29 cellular contexts compared by ENCODE assay signal in genomic region chr20:37386505-37387201, GRCh38. TPM values are rescaled to one million over a fixed set of nuclear protein-coding genes. Genes with fewer than 3 reads are reported as not detected.
DNase-seq lines count a peak whose midpoint lies in the region; ATAC-seq, FAIRE-seq and TF ChIP-seq lines count a peak whose summit lies in the region.
"Had no signal": no experiment of that assay in that cellular context is flagged by ENCODE, and none has a peak within 500 bp of the region (broad histone marks: within the 10 kb centered on the region; RNA-seq: fewer than 3 reads in every experiment).

No MANE protein-coding gene starts in this region.

- no peaks in the 10 kb centered on the region for H3K9me1 ChIP-seq in K562 (ENCODE audit: control insufficient read depth, insufficient read depth, low read length)

- peaks cover 4% of the 10 kb centered on the region for H3K27me3 Mint-ChIP-seq in activated naive CD8-positive, alpha-beta T cell treated with anti-CD3 and anti-CD28 coated beads, Interleukin-2, amount 50 U/mL, for 24 hours
- peaks cover 6% of the 10 kb centered on the region for H3K27me3 Mint-ChIP-seq in activated naive CD8-positive, alpha-beta T cell treated with anti-CD3 and anti-CD28 coated beads for 36 hours
- H3K27me3 Mint-ChIP-seq in nephron progenitor cell (ENCODE audit: low read depth, poor library complexity): peaks cover 2% of the 10 kb centered on the region
- H3K27me3 Mint-ChIP-seq: dendritic cell treated with granulocyte-macrophage colony-stimulating factor and Interleukin-4, amounts not matched to agents 40 ng/mL and 50 ng/mL, for 4 days; stimulated activated naive CD8-positive, alpha-beta T cell treated with anti-CD3 and anti-CD28 coated beads, Interleukin-15, Interleukin-2, amounts not matched to agents 100 ng/mL and 50 ng/mL, for 24 hours had no signal

- H3K9me3 Mint-ChIP-seq in activated naive CD8-positive, alpha-beta T cell treated with anti-CD3 and anti-CD28 coated beads, Interleukin-2, amount 50 U/mL, for 24 hours: no peaks in the 10 kb centered on the region
- no peaks in the 10 kb centered on the region for H3K9me3 Mint-ChIP-seq in activated naive CD8-positive, alpha-beta T cell treated with anti-CD3 and anti-CD28 coated beads for 36 hours
- no peaks in the 10 kb centered on the region for H3K9me3 Mint-ChIP-seq in nephron progenitor cell
- H3K9me3 Mint-ChIP-seq: CD14-positive monocyte; dendritic cell treated with granulocyte-macrophage colony-stimulating factor and Interleukin-4, amounts not matched to agents 40 ng/mL and 50 ng/mL, for 4 days; stimulated activated naive CD8-positive, alpha-beta T cell treated with anti-CD3 and anti-CD28 coated beads, Interleukin-15, Interleukin-2, amounts not matched to agents 100 ng/mL and 50 ng/mL, for 24 hours had no signal

- H3K79me2 ChIP-seq in K562 (ENCODE audit: control insufficient read depth, insufficient read depth, low read length): peaks cover 3% of the 10 kb centered on the region; the same call in 1 of the 3 replicates

- no peak for TF ChIP-seq EP300 in K562 (IDR thresholded peaks at IDR 0.05; ENCODE audit: low read length)

- BruUV-seq in K562 (replicated peaks; lab: Mats Ljungman, UMichigan): no TSS peak

- peak overlapping the region; percentile 38 for H3K4me3 Mint-ChIP-seq in activated naive CD8-positive, alpha-beta T cell treated with anti-CD3 and anti-CD28 coated beads, Interleukin-2, amount 50 U/mL, for 24 hours
- H3K4me3 Mint-ChIP-seq in activated naive CD8-positive, alpha-beta T cell treated with anti-CD3 and anti-CD28 coated beads for 36 hours: no peak overlapping the region
- H3K4me3 Mint-ChIP-seq in nephron progenitor cell: no peak overlapping the region
- H3K4me3 Mint-ChIP-seq: dendritic cell treated with granulocyte-macrophage colony-stimulating factor and Interleukin-4, amounts not matched to agents 40 ng/mL and 50 ng/mL, for 4 days; stimulated activated naive CD8-positive, alpha-beta T cell treated with anti-CD3 and anti-CD28 coated beads, Interleukin-15, Interleukin-2, amounts not matched to agents 100 ng/mL and 50 ng/mL, for 24 hours had no signal

- WGBS in K562 (ENCODE audit: insufficient coverage, low coverage, missing lambda C conversion rate): 73% methylated on average over 14 of the region's 19 CpGs

- H3K27me3 ChIP-seq in K562 (ENCODE audit: control insufficient read depth in 2 of 2, insufficient read depth in 2 of 2, low read length in 2 of 2) (no peaks in the 10 kb centered on the region), upper lobe of right lung (no peaks in the 10 kb centered on the region)
- H3K27me3 ChIP-seq: breast epithelium, SJSA1, transverse colon had no signal

- H3K36me3 ChIP-seq in K562 (ENCODE audit: control insufficient read depth, insufficient read depth, low read length) (no peaks in the 10 kb centered on the region), upper lobe of right lung (peaks cover 22% of the 10 kb centered on the region)
- H3K36me3 ChIP-seq: breast epithelium, prostate gland had no signal

- peaks cover 18% of the 10 kb centered on the region for H3K4me1 Mint-ChIP-seq in activated naive CD8-positive, alpha-beta T cell treated with anti-CD3 and anti-CD28 coated beads, Interleukin-2, amount 50 U/mL, for 24 hours
- peaks cover 10% of the 10 kb centered on the region for H3K4me1 Mint-ChIP-seq in activated naive CD8-positive, alpha-beta T cell treated with anti-CD3 and anti-CD28 coated beads for 36 hours
- H3K4me1 Mint-ChIP-seq in nephron progenitor cell: peaks cover 16% of the 10 kb centered on the region

- TF ChIP-seq POLR2A in K562 (conservative IDR thresholded peaks at IDR 0.05): no peak
- no peak for TF ChIP-seq POLR2A in GM12891 (IDR thresholded peaks at IDR 0.05; ENCODE audit: low read depth, low read length)

- peaks cover 13 to 65% of the 10 kb centered on the region in 2 experiments; a peak in 4 of 5 replicates for H3K4me1 ChIP-seq in K562 (replicated peaks in 1 of 2; ENCODE audit: control insufficient read depth in 2 of 2, insufficient read depth in 2 of 2, low read length in 2 of 2)
- peaks cover 3% of the 10 kb centered on the region for H3K4me1 ChIP-seq in upper lobe of right lung
- H3K4me1 ChIP-seq: breast epithelium, prostate gland, SJSA1 had no signal

- no peak overlapping the region for H3K27ac ChIP-seq in K562 (ENCODE audit: extremely low read depth, low read depth, low read length)
- H3K27ac ChIP-seq in upper lobe of right lung: no peak overlapping the region
- H3K27ac ChIP-seq: breast epithelium, prostate gland, SJSA1, transverse colon had no signal

- TF ChIP-seq RAD21 in K562 (CRISPR knock-in tag; conservative IDR thresholded peaks at IDR 0.05 in 1 of 2, IDR thresholded peaks at IDR 0.05 in 1 of 2): no peak

- H3K9me3 ChIP-seq in K562 (replicated peaks; ENCODE audit: control insufficient read depth, insufficient read depth, low read depth, low read length) (no peaks in the 10 kb centered on the region), upper lobe of right lung (no peaks in the 10 kb centered on the region)
- H3K9me3 ChIP-seq: breast epithelium, prostate gland, SJSA1, transverse colon had no signal

- CTCF ChIA-PET in K562 (lab: Yijun Ruan, JAX; ENCODE audit: low intra/inter-chr PET ratio): interaction anchor here (3.0 kb wide), 1 partner anchor 104 kb away, joined by 19 read pairs; no protein-coding TSS in a partner anchor

- ATAC-seq in activated naive CD8-positive, alpha-beta T cell treated with anti-CD3 and anti-CD28 coated beads, Interleukin-2, amount 50 U/mL, for 24 hours: no peak
- ATAC-seq in K562 (no peak), upper lobe of right lung (no peak), GM18870 (IDR thresholded peaks at IDR 0.05; ENCODE audit: unreplicated experiment) (no peak)
- ATAC-seq: left cardiac atrium, Panc1 had no signal

- POLR2A ChIA-PET in K562 (lab: Yijun Ruan, JAX): no interaction called here

- TF ChIP-seq CTCF in K562 (IDR thresholded peaks at IDR 0.05 in 2 of 3, conservative IDR thresholded peaks at IDR 0.05 in 1 of 3; ENCODE audit: insufficient read depth in 2 of 3, low read depth in 1 of 3, low read length in 3 of 3) (no peak), nephron progenitor cell (IDR thresholded peaks at IDR 0.05) (no peak), upper lobe of right lung (IDR thresholded peaks at IDR 0.05) (no peak)

- H3K27ac Mint-ChIP-seq in activated naive CD8-positive, alpha-beta T cell treated with anti-CD3 and anti-CD28 coated beads, Interleukin-2, amount 50 U/mL, for 24 hours: no peak overlapping the region
- no peak overlapping the region for H3K27ac Mint-ChIP-seq in activated naive CD8-positive, alpha-beta T cell treated with anti-CD3 and anti-CD28 coated beads for 36 hours
- H3K27ac Mint-ChIP-seq in nephron progenitor cell: peak overlapping the region; percentile 57
- H3K27ac Mint-ChIP-seq: dendritic cell treated with granulocyte-macrophage colony-stimulating factor and Interleukin-4, amounts not matched to agents 40 ng/mL and 50 ng/mL, for 4 days; stimulated activated naive CD8-positive, alpha-beta T cell treated with anti-CD3 and anti-CD28 coated beads, Interleukin-15, Interleukin-2, amounts not matched to agents 100 ng/mL and 50 ng/mL, for 24 hours had no signal

- H3K9ac ChIP-seq in K562 (ENCODE audit: insufficient read depth in 1 of 2, low read depth in 2 of 2, low read length in 2 of 2): peak overlapping the region in 1 of 2 experiments; percentile 75; a peak in 2 of 4 replicates

- FAIRE-seq in K562 (lab: Jason Lieb, UNC) (no peak), GM12891 (lab: Jason Lieb, UNC) (no peak)
- FAIRE-seq: small intestine had no signal

- intact Hi-C loops in K562 (cut with micrococcal nuclease): loop anchor here (5.0 kb wide), 1 partner anchor 189 kb away; no protein-coding TSS in a partner anchor
- intact Hi-C loops in upper lobe of right lung (cut with DNase I): loop anchor here (10.0 kb wide), 1 partner anchor 112 kb away; no protein-coding TSS in a partner anchor

- no peaks in the 10 kb centered on the region for H4K20me1 ChIP-seq in K562 (replicated peaks; ENCODE audit: control insufficient read depth, insufficient read depth, low read length)

- H2AFZ ChIP-seq in K562 (ENCODE audit: low read depth, low read length): no peak overlapping the region

- no peak overlapping the region for H3K4me2 ChIP-seq in K562 (ENCODE audit: insufficient read depth, low read length)

- no peak overlapping the region for H3K4me3 ChIP-seq in K562
- H3K4me3 ChIP-seq in upper lobe of right lung: no peak overlapping the region
- H3K4me3 ChIP-seq: breast epithelium, prostate gland, SJSA1, transverse colon had no signal

- DNase-seq in activated naive CD8-positive, alpha-beta T cell treated with anti-CD3 and anti-CD28 coated beads, Interleukin-2, amount 50 U/mL, for 24 hours: no peak
- DNase-seq in activated naive CD8-positive, alpha-beta T cell treated with anti-CD3 and anti-CD28 coated beads for 36 hours: no peak
- DNase-seq in K562 (ENCODE audit: extremely low read depth in 1 of 4, low spot score in 3 of 4) (peak in 2 of 4 experiments; percentile 49 to 51), nephron progenitor cell (no peak), upper lobe of right lung (peak; percentile 57), AG20443 (ENCODE audit: low spot score) (no peak), GM12891 (ENCODE audit: insufficient read length, low spot score) (no peak)
- DNase-seq: ACHN; activated CD4-positive, alpha-beta T cell treated with anti-CD3 and anti-CD28 coated beads, Interleukin-2, amount 50 U/mL, for 4 hours; activated gamma-delta T cell; DMS 273 treated with DMSO at 0.1 percent for 48 hours; glutamatergic neuron; HCEC 1CT; left cardiac atrium; midbrain; NCI-H1417; NCI-H2107; NCI-H510A treated with DMSO at 0.1 percent for 48 hours; small intestine; T-helper 2 cell; transverse colon had no signal

- no peaks in the 10 kb centered on the region for H3K36me3 Mint-ChIP-seq in activated naive CD8-positive, alpha-beta T cell treated with anti-CD3 and anti-CD28 coated beads, Interleukin-2, amount 50 U/mL, for 24 hours (ENCODE audit: low read depth)
- H3K36me3 Mint-ChIP-seq in activated naive CD8-positive, alpha-beta T cell treated with anti-CD3 and anti-CD28 coated beads for 36 hours: no peaks in the 10 kb centered on the region
- peaks cover 26% of the 10 kb centered on the region for H3K36me3 Mint-ChIP-seq in nephron progenitor cell (ENCODE audit: low read depth)

- in situ Hi-C loops in K562 (cut with MboI): no loop called here

RNA-seq across cellular contexts. Expression of gene SRC, which starts 40.7 kb away (rescaled TPM):
- 1 to 10 TPM; 1.1 to 1.9 TPM for total RNA-seq in activated naive CD8-positive, alpha-beta T cell treated with anti-CD3 and anti-CD28 coated beads for 36 hours
- total RNA-seq in K562 (2011; cell fraction: chromatin; rRNA removed; ENCODE audit: low replicate concordance): 23.1 and 61.0 TPM in 2 replicates
- total RNA-seq in K562 (2011; cell fraction: nucleolus; rRNA removed): 26.7 and 29.4 TPM in 2 replicates
- total RNA-seq in K562 (2011; cell fraction: nucleoplasm; rRNA removed): 20.5 and 28.9 TPM in 2 replicates
- total RNA-seq in K562 (2014; rRNA removed): 2.0 and 4.7 TPM in 2 replicates
- total RNA-seq in K562 (2014; rRNA removed; fragmentation: Illumina TruSeq; extraction: Trizol): 1.4 and 1.9 TPM in 2 replicates
- total RNA-seq in K562 (2015; rRNA removed; fragmentation: Illumina TruSeq; extraction: Trizol): 2.9 and 3.1 TPM in 2 replicates
- total RNA-seq in K562 (2021): 7.0 and 7.7 TPM in 2 replicates
- 8.0 and 8.5 TPM in 2 replicates for polyA plus RNA-seq in K562 (2011; rRNA removed)
- polyA plus RNA-seq in K562 (2011; cell fraction: cytosol; rRNA removed): 6.8 and 11.9 TPM in 2 replicates
- 45.7 and 78.2 TPM in 2 replicates for polyA plus RNA-seq in K562 (2011; cell fraction: nucleus; rRNA removed)
- 4.7 and 5.8 TPM in 2 replicates for polyA plus RNA-seq in K562 (2012)
- 5.4 and 8.3 TPM in 2 replicates for polyA plus RNA-seq in K562 (2014; fragmentation: Illumina TruSeq; extraction: Trizol)
- under 1 TPM; 0.06 to 0.14 TPM for polyA plus RNA-seq in K562 (2014; fragmentation: Nextera tagmentation; extraction: Ambion mirVana)
- 4.8 and 5.2 TPM in 2 replicates for polyA plus RNA-seq in K562 (2014; rRNA removed)
- 5.2 and 16.3 TPM in 2 replicates for polyA minus RNA-seq in K562 (2011; rRNA and poly(A)+ RNA removed)
- polyA minus RNA-seq in K562 (2011; cell fraction: cytosol; rRNA and poly(A)+ RNA removed): 4.0 and 10.0 TPM in 2 replicates
- polyA minus RNA-seq in K562 (2011; cell fraction: nucleus; rRNA and poly(A)+ RNA removed): 12.3 and 15.8 TPM in 2 replicates
- total RNA-seq in upper lobe of right lung: 64.0 TPM
- 24.6 TPM for polyA plus RNA-seq in GM12891 (2012; ENCODE audit: low read depth, missing spikeins)
